Comparison of ENCODE assay signal across 8 cellular contexts in genomic region chr9:89592963-89593775, GRCh38. TPM values are rescaled to one million over a fixed set of nuclear protein-coding genes. Genes with fewer than 3 reads are reported as not detected.
DNase-seq lines count a peak whose midpoint lies in the region; TF ChIP-seq lines count a peak whose summit lies in the region.
"Had no signal": no experiment of that assay in that cellular context is flagged by ENCODE, and none has a peak within 500 bp of the region (broad histone marks: within the 10 kb centered on the region; RNA-seq: fewer than 3 reads in every experiment).

No MANE protein-coding gene starts in this region.

- no peak overlapping the region for H3K9ac ChIP-seq in trophoblast cell (ENCODE audit: low read length)

- no peak overlapping the region for H3K4ac ChIP-seq in trophoblast cell (ENCODE audit: low read depth, low read length)

- H4K91ac ChIP-seq in trophoblast cell (ENCODE audit: low read depth, low read length): peak overlapping the region; percentile 65

- H2BK12ac ChIP-seq in trophoblast cell (ENCODE audit: low read length): peak overlapping the region; percentile 25

- H3K14ac ChIP-seq in trophoblast cell (ENCODE audit: low read length): peak overlapping the region; percentile 32

- no peak for TF ChIP-seq POLR2A in NB4 (IDR thresholded peaks at IDR 0.05; ENCODE audit: extremely low read depth, insufficient read length)

- peak overlapping the region; percentile 47 for H2BK5ac ChIP-seq in trophoblast cell (ENCODE audit: low read depth, low read length, poor library complexity)

- H3K18ac ChIP-seq in trophoblast cell (ENCODE audit: low read length): peak overlapping the region; percentile 62

- H3K9me3 ChIP-seq in trophoblast cell (ENCODE audit: insufficient read depth, low read depth, low read length): no peaks in the 10 kb centered on the region

- H3K27me3 ChIP-seq in trophoblast cell (ENCODE audit: insufficient read depth, low read length): no peaks in the 10 kb centered on the region

- peaks cover 0 to 2% of the 10 kb centered on the region in 2 experiments for H3K36me3 ChIP-seq in trophoblast cell (ENCODE audit: control insufficient read depth in 1 of 2, insufficient read depth in 2 of 2, low read length in 2 of 2)

- DNase-seq in EL (peak; percentile 59), NB4 (ENCODE audit: low read depth) (peak; percentile 9), epithelial cell of proximal tubule (ENCODE audit: low read depth) (no peak), trophoblast cell (peak; percentile 65 to 83), NCI-H2107 treated with DMSO at 0.1 percent for 48 hours (lab: John Stamatoyannopoulos, UW; ENCODE audit: unreplicated experiment) (no peak), GF-D8 (lab: John Stamatoyannopoulos, UW) (no peak), SK-N-DZ (ENCODE audit: low spot score) (no peak)
- DNase-seq: midbrain had no signal

- H3K4me3 ChIP-seq in NB4 (ENCODE audit: low read depth, low read length) (no peak overlapping the region), epithelial cell of proximal tubule (ENCODE audit: low read depth, low read length) (no peak overlapping the region), trophoblast cell (ENCODE audit: low read depth, low read length) (no peak overlapping the region)

- H2AFZ ChIP-seq in trophoblast cell (ENCODE audit: insufficient read depth, low read length, poor library complexity): no peak overlapping the region

- H3K79me1 ChIP-seq in trophoblast cell (ENCODE audit: low read length): peaks cover 6% of the 10 kb centered on the region

- peak overlapping the region; percentile 23 for H4K8ac ChIP-seq in trophoblast cell (ENCODE audit: low read depth, low read length)

- H3K4me2 ChIP-seq in trophoblast cell (ENCODE audit: low read length): no peak overlapping the region

- peak overlapping the region; percentile 48 for H2BK120ac ChIP-seq in trophoblast cell (ENCODE audit: insufficient read depth, low read length, poor library complexity)

- peak overlapping the region; percentile 19 for H4K12ac ChIP-seq in trophoblast cell (ENCODE audit: low read depth, low read length)

- peaks cover 2% of the 10 kb centered on the region for H3K79me2 ChIP-seq in trophoblast cell (ENCODE audit: control insufficient read depth, insufficient read depth, low read length, poor library complexity)

- WGBS in trophoblast cell (ENCODE audit: extremely low coverage, insufficient coverage, insufficient read length): no CpG with 5 or more reads among the region's 15 CpGs

- TF ChIP-seq CTCF in NB4 (IDR thresholded peaks at IDR 0.05; ENCODE audit: low read depth, low read length): no peak
- TF ChIP-seq CTCF in epithelial cell of proximal tubule (conservative IDR thresholded peaks at IDR 0.05; ENCODE audit: low read depth, low read length): peak; percentile 35

- H3K27ac ChIP-seq in trophoblast cell (ENCODE audit: low read depth, low read length): peak overlapping the region; percentile 20

- H3K4me1 ChIP-seq in trophoblast cell (ENCODE audit: control insufficient read depth in 1 of 2, insufficient read depth in 2 of 2, low read length in 2 of 2): peaks cover 6 to 12% of the 10 kb centered on the region in 2 experiments

- H2AK5ac ChIP-seq in trophoblast cell (ENCODE audit: low read length): no peak overlapping the region

- H3K23ac ChIP-seq in trophoblast cell (ENCODE audit: low read length): no peak overlapping the region

RNA-seq across cellular contexts. Expression of gene GADD45G, which starts 11.6 kb away (rescaled TPM):
- not detected in 2 replicates for total RNA-seq in epithelial cell of proximal tubule
- 140 and 155 TPM in 2 replicates for polyA plus RNA-seq in trophoblast cell (2013)
- 11.1 and 13.4 TPM in 2 replicates for polyA plus RNA-seq in SK-N-DZ (2014; cell fraction: cytosol; rRNA removed)
- polyA plus RNA-seq in SK-N-DZ (2014; cell fraction: nucleus; rRNA removed): 12.8 and 20.6 TPM in 2 replicates

Comparison
In these comparisons a context has a peak if more than half of its experiments do, and no peak if none do; other contexts are left out.
1. DNase-seq: peak in EL (single experiment), NB4 (single experiment) and trophoblast cell (2 of 2); none in epithelial cell of proximal tubule (single experiment), NCI-H2107 treated with DMSO at 0.1 percent for 48 hours (single experiment), GF-D8 (single experiment) and SK-N-DZ (single experiment).